17 cellular contexts compared by ENCODE assay signal in the genomic region with DNA sequence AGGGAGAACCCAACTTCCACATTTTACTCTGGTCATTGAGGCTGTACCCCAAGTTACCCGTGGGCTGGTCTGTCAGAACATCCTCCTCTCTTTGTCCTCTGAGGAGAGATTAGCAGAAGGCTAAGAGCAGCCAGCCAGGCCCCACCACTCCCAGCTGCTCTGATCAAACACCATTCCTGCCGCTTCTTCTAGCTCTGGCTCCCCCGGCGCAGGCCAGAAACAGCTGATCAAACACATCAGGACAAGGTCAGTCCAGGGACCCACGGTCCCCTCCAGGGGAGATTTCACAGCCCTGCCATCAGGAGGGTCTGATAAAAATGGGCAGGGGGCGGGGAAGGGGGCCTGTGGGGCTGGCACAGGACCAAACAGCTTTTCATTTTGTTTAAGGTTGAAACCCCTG. TPM values are rescaled to one million over a fixed set of nuclear protein-coding genes. Genes with fewer than 3 reads are reported as not detected.
DNase-seq lines count a peak whose midpoint lies in the region; ATAC-seq and TF ChIP-seq lines count a peak whose summit lies in the region.
"Had no signal": no experiment of that assay in that cellular context is flagged by ENCODE, and none has a peak within 500 bp of the region (broad histone marks: within the 10 kb centered on the region; RNA-seq: fewer than 3 reads in every experiment).

No MANE protein-coding gene starts in this region.

- TF ChIP-seq CTCF in progenitor cell of endocrine pancreas (IDR thresholded peaks at IDR 0.05; ENCODE audit: unreplicated experiment) (no peak), osteocyte (IDR thresholded peaks at IDR 0.05) (no peak)

- H3K4me1 Mint-ChIP-seq in progenitor cell of endocrine pancreas (ENCODE audit: low read depth) (peaks cover 4% of the 10 kb centered on the region), osteocyte (ENCODE audit: unreplicated experiment) (no peaks in the 10 kb centered on the region)
- H3K4me1 Mint-ChIP-seq: CD14-positive monocyte had no signal

- no peak for ATAC-seq in HG02678 (IDR thresholded peaks at IDR 0.05; ENCODE audit: unreplicated experiment)
- ATAC-seq: K562, T-cell had no signal

- H3K27ac Mint-ChIP-seq in progenitor cell of endocrine pancreas (peak overlapping the region; percentile 36), osteocyte (ENCODE audit: unreplicated experiment) (no peak overlapping the region)
- H3K27ac Mint-ChIP-seq: T-cell had no signal

- DNase-seq in NCI-H82 (lab: John Stamatoyannopoulos, UW) (peak; percentile 55), NCI-H82 treated with DMSO at 0.1 percent for 48 hours (lab: John Stamatoyannopoulos, UW; ENCODE audit: unreplicated experiment) (no peak), NCI-H146 (lab: John Stamatoyannopoulos, UW) (peak; percentile 76), SHP77 treated with DMSO at 0.1 percent for 48 hours (lab: John Stamatoyannopoulos, UW) (peak; percentile 76), progenitor cell of endocrine pancreas (ENCODE audit: low spot score, unreplicated experiment) (no peak), AG20443 (ENCODE audit: low spot score) (no peak), osteocyte (ENCODE audit: extremely low spot score, unreplicated experiment) (no peak)
- DNase-seq: DND-41, GDM1, GM23248, NCI-H187 treated with DMSO at 0.1 percent for 48 hours, NCI-H526 treated with DMSO at 0.1 percent for 48 hours, T-cell had no signal

- peaks cover 11% of the 10 kb centered on the region for H3K36me3 Mint-ChIP-seq in progenitor cell of endocrine pancreas (ENCODE audit: insufficient read depth)
- peaks cover 16% of the 10 kb centered on the region for H3K36me3 Mint-ChIP-seq in osteocyte (ENCODE audit: unreplicated experiment)

- no peaks in the 10 kb centered on the region for H3K9me3 Mint-ChIP-seq in progenitor cell of endocrine pancreas (ENCODE audit: low read depth)
- no peaks in the 10 kb centered on the region for H3K9me3 Mint-ChIP-seq in osteocyte (ENCODE audit: unreplicated experiment)
- H3K9me3 Mint-ChIP-seq: CD14-positive monocyte, T-cell had no signal

- no peak overlapping the region for H3K4me3 Mint-ChIP-seq in progenitor cell of endocrine pancreas (ENCODE audit: low read depth)
- no peak overlapping the region for H3K4me3 Mint-ChIP-seq in osteocyte (ENCODE audit: unreplicated experiment)
- H3K4me3 Mint-ChIP-seq: CD14-positive monocyte, T-cell had no signal

- H3K27me3 Mint-ChIP-seq in progenitor cell of endocrine pancreas (no peaks in the 10 kb centered on the region), osteocyte (ENCODE audit: unreplicated experiment) (no peaks in the 10 kb centered on the region)
- H3K27me3 Mint-ChIP-seq: T-cell had no signal

RNA-seq across cellular contexts. Expression of gene EPHA8, which starts 30.0 kb away (rescaled TPM):
- total RNA-seq in progenitor cell of endocrine pancreas = 0.11 and 0.24 TPM in 2 replicates
- total RNA-seq in osteocyte = 0.51 and 0.55 TPM in 2 replicates
- total RNA-seq: GM23248, K562, SJSA1 had no signal

Comparison
In these comparisons a context has a peak if more than half of its experiments do, and no peak if none do; other contexts are left out.
1. DNase-seq: peak in NCI-H82 (single experiment), NCI-H146 (single experiment) and SHP77 treated with DMSO at 0.1 percent for 48 hours (single experiment); none in NCI-H82 treated with DMSO at 0.1 percent for 48 hours (single experiment), progenitor cell of endocrine pancreas (single experiment), AG20443 (single experiment) and osteocyte (single experiment).